ENCODE assay signal across 8 cellular contexts in the genomic region with DNA sequence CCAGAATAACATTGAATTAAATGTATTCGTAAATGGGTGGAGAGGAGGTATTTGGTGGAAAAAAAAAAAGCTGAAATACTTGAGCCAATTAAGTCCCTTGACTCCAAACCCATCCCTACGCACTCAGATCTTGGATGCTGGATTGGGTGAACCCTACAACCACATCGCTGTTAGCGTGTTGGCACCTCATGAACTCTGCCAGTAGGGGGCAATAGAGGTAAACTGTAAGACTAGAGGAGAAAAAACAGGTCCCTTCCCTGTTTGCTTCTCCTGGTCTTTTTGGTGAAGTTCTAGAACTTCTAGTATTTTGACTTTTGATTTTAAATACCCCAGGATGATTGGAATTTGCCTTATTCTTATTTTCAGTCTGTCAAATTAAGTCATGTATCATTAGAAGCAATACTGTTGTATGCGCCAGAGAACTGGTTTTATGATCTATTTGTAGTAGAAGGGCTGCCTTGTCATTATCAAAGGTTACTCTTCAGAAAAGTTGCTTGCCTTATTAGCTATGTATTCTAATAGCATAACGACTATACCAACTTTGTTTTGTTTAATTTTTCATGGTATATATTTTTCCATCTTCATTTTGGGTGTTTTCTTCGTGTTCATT. TPM values are rescaled to one million over a fixed set of nuclear protein-coding genes. Genes with fewer than 3 reads are reported as not detected.
DNase-seq lines count a peak whose midpoint lies in the region; ATAC-seq lines count a peak whose summit lies in the region.

No MANE protein-coding gene starts in this region.

- no peaks in the 10 kb centered on the region for H3K36me3 Mint-ChIP-seq in activated naive CD4-positive, alpha-beta T cell treated with anti-CD3 and anti-CD28 coated beads for 36 hours (ENCODE audit: low read depth)
- H3K36me3 Mint-ChIP-seq in immature natural killer cell, result no peaks in the 10 kb centered on the region

- CTCF ChIA-PET in activated naive CD4-positive, alpha-beta T cell treated with anti-CD3 and anti-CD28 coated beads for 36 hours (lab: Charles Lee), result interaction anchor here (1.0 kb wide), 1 partner anchor 20 kb away, joined by 3 read pairs; no protein-coding TSS in a partner anchor

- ATAC-seq in GM19395 (IDR thresholded peaks at IDR 0.05; ENCODE audit: unreplicated experiment) (peak; percentile 93), HG03196 (IDR thresholded peaks at IDR 0.05; ENCODE audit: unreplicated experiment) (peak; percentile 96)

- no peaks in the 10 kb centered on the region for H3K9me3 Mint-ChIP-seq in activated naive CD4-positive, alpha-beta T cell treated with anti-CD3 and anti-CD28 coated beads for 36 hours
- H3K9me3 Mint-ChIP-seq in immature natural killer cell, result no peaks in the 10 kb centered on the region

- no peaks in the 10 kb centered on the region for H3K4me1 Mint-ChIP-seq in activated naive CD4-positive, alpha-beta T cell treated with anti-CD3 and anti-CD28 coated beads for 36 hours (ENCODE audit: low read depth)
- H3K4me1 Mint-ChIP-seq in immature natural killer cell, result no peaks in the 10 kb centered on the region

- DNase-seq in NCI-H1436 (lab: John Stamatoyannopoulos, UW) (peak; percentile 52), NCI-H1436 treated with DMSO at 0.1 percent for 48 hours (lab: John Stamatoyannopoulos, UW) (no peak), NCI-H460 (ENCODE audit: extremely low read depth, low read depth) (peak; percentile 48), immature natural killer cell (peak in 2 of 3 donors; percentile 2 to 10)
- DNase-seq in activated naive CD4-positive, alpha-beta T cell treated with anti-CD3 and anti-CD28 coated beads for 36 hours, result peak; percentile 64
- peak in 2 of 3 experiments; percentile 7 to 9 for DNase-seq in stimulated activated CD4-positive, alpha-beta T cell treated with anti-CD3 and anti-CD28 coated beads, TNF-alpha, amount 100 ng/mL, for 24 hours (ENCODE audit: low read depth in 3 of 3)

- intact Hi-C loops in activated naive CD4-positive, alpha-beta T cell treated with anti-CD3 and anti-CD28 coated beads for 36 hours (cut with micrococcal nuclease), result loop anchor here (5.0 kb wide), 3 partner anchors 176 to 721 kb away; a partner anchor contains a TSS

- H3K27me3 Mint-ChIP-seq in activated naive CD4-positive, alpha-beta T cell treated with anti-CD3 and anti-CD28 coated beads for 36 hours (ENCODE audit: low read depth), result peaks cover 4% of the 10 kb centered on the region
- H3K27me3 Mint-ChIP-seq in immature natural killer cell (ENCODE audit: low read depth in 3 of 3), result peaks cover 0 to 2% (median 2%) of the 10 kb centered on the region in 3 donors

- no peak overlapping the region for H3K27ac Mint-ChIP-seq in activated naive CD4-positive, alpha-beta T cell treated with anti-CD3 and anti-CD28 coated beads for 36 hours
- no peak overlapping the region for H3K27ac Mint-ChIP-seq in immature natural killer cell

- no peak overlapping the region for H3K4me3 Mint-ChIP-seq in activated naive CD4-positive, alpha-beta T cell treated with anti-CD3 and anti-CD28 coated beads for 36 hours
- no peak overlapping the region for H3K4me3 Mint-ChIP-seq in immature natural killer cell

RNA-seq across cellular contexts. Expression of a gene that starts 1.9 kb away (rescaled TPM):
- total RNA-seq in NCI-H460 (2014; rRNA removed; shearing (Covaris generic)), result not detected in 2 replicates
- not detected in 2 replicates for polyA plus RNA-seq in NCI-H460 (2014; cell fraction: nucleus; rRNA removed)
- total RNA-seq in activated naive CD4-positive, alpha-beta T cell treated with anti-CD3 and anti-CD28 coated beads for 36 hours, result not detected
- polyA plus RNA-seq in immature natural killer cell, result not detected

RNA-seq across cellular contexts. Expression of a gene that starts 35.1 kb away (rescaled TPM):
- not detected in 2 replicates for total RNA-seq in NCI-H460 (2014; rRNA removed; shearing (Covaris generic))
- not detected in 2 replicates for polyA plus RNA-seq in NCI-H460 (2014; cell fraction: nucleus; rRNA removed)
- total RNA-seq in activated naive CD4-positive, alpha-beta T cell treated with anti-CD3 and anti-CD28 coated beads for 36 hours, result not detected
- not detected for polyA plus RNA-seq in immature natural killer cell

RNA-seq across cellular contexts. Expression of a gene that starts 57.0 kb away (rescaled TPM):
- not detected in 2 replicates for total RNA-seq in NCI-H460 (2014; rRNA removed; shearing (Covaris generic))
- polyA plus RNA-seq in NCI-H460 (2014; cell fraction: nucleus; rRNA removed), result not detected in 2 replicates
- not detected for total RNA-seq in activated naive CD4-positive, alpha-beta T cell treated with anti-CD3 and anti-CD28 coated beads for 36 hours
- polyA plus RNA-seq in immature natural killer cell, result not detected
